In genomic region chr16:4290236-4290830, GRCh38 we compare ENCODE assay signal across 10 cellular contexts. TPM values are rescaled to one million over a fixed set of nuclear protein-coding genes. Genes with fewer than 3 reads are reported as not detected.
DNase-seq lines count a peak whose midpoint lies in the region; ATAC-seq, FAIRE-seq and TF ChIP-seq lines count a peak whose summit lies in the region.
"Had no signal": no experiment of that assay in that cellular context is flagged by ENCODE, and none has a peak within 500 bp of the region (broad histone marks: within the 10 kb centered on the region; RNA-seq: fewer than 3 reads in every experiment).

No MANE protein-coding gene starts in this region.

- WGBS in psoas muscle, 3 donors: 70 to 80% (median 77%) methylated on average over 7 to 8 of the region's 8 CpGs
- WGBS in pancreas, 2 donors: 84 to 85% methylated on average over 8 of the region's 8 CpGs

- intact Hi-C loops in psoas muscle (cut with DNase I): loop anchor here in 1 of 2 donors (10.0 kb wide), 1 partner anchor 114 kb away; no protein-coding TSS in a partner anchor
- intact Hi-C loops in pancreas (cut with DNase I): no loop called here

- H3K27ac ChIP-seq in psoas muscle (peak overlapping the region; percentile 72), Peyer's patch (peak overlapping the region in 2 of 4 donors; percentile 8 to 22), pancreas (no peak overlapping the region)

- no peaks in the 10 kb centered on the region for H3K9me3 Mint-ChIP-seq in endothelial cell (ENCODE audit: unreplicated experiment)
- H3K9me3 Mint-ChIP-seq: activated T-helper 1 cell treated with anti-CD3 and anti-CD28 coated beads, Interleukin-12 subunit alpha, Interleukin-12 subunit beta, Interleukin-2, Interleukin-4 antibody, amounts not matched to agents 30 ng/mL and 10 ng/mL and 1 ng/mL, durations not matched to agents 14 hours and 24 hours and 36 hours had no signal

- DNase-seq in GM04503 (ENCODE audit: low read depth) (peak; percentile 91), NCI-H2196 treated with DMSO at 0.1 percent for 48 hours (lab: John Stamatoyannopoulos, UW; ENCODE audit: unreplicated experiment) (peak; percentile 51), endothelial cell (ENCODE audit: low spot score) (no peak), psoas muscle (peak in 1 of 2 donors; percentile 69), Peyer's patch (no peak), pancreas (no peak), NCI-H446 treated with DMSO at 0.1 percent for 48 hours (lab: John Stamatoyannopoulos, UW) (no peak), DMS 273 (lab: John Stamatoyannopoulos, UW; ENCODE audit: unreplicated experiment) (no peak)
- DNase-seq: stimulated activated CD4-positive, alpha-beta T cell treated with anti-CD3 and anti-CD28 coated beads, Interleukin-15, amount 100 ng/mL, for 24 hours had no signal

- H3K27ac Mint-ChIP-seq in endothelial cell (ENCODE audit: unreplicated experiment): peak overlapping the region; percentile 48
- H3K27ac Mint-ChIP-seq: activated T-helper 1 cell treated with anti-CD3 and anti-CD28 coated beads, Interleukin-12 subunit alpha, Interleukin-12 subunit beta, Interleukin-2, Interleukin-4 antibody, amounts not matched to agents 30 ng/mL and 10 ng/mL and 1 ng/mL, durations not matched to agents 14 hours and 24 hours and 36 hours had no signal

- no peaks in the 10 kb centered on the region for H3K36me3 ChIP-seq in psoas muscle (ENCODE audit: insufficient read depth in 1 of 2, low read depth in 1 of 2)
- H3K36me3 ChIP-seq in Peyer's patch: no peaks in the 10 kb centered on the region
- H3K36me3 ChIP-seq in pancreas: no peaks in the 10 kb centered on the region

- TF ChIP-seq POLR2A in Peyer's patch (IDR thresholded peaks at IDR 0.05): no peak

- H3K4me3 ChIP-seq in psoas muscle (no peak overlapping the region), Peyer's patch (no peak overlapping the region), pancreas (no peak overlapping the region)

- H3K9me3 ChIP-seq in psoas muscle (no peaks in the 10 kb centered on the region), Peyer's patch (no peaks in the 10 kb centered on the region), pancreas (no peaks in the 10 kb centered on the region)

- H3K36me3 Mint-ChIP-seq in endothelial cell (ENCODE audit: low read depth, unreplicated experiment): no peaks in the 10 kb centered on the region

- H3K4me1 Mint-ChIP-seq in endothelial cell (ENCODE audit: unreplicated experiment): peaks cover 15% of the 10 kb centered on the region

- H3K27me3 Mint-ChIP-seq in endothelial cell (ENCODE audit: unreplicated experiment): peaks cover 6% of the 10 kb centered on the region

- H3K4me3 Mint-ChIP-seq in endothelial cell (ENCODE audit: unreplicated experiment): no peak overlapping the region
- H3K4me3 Mint-ChIP-seq: activated T-helper 1 cell treated with anti-CD3 and anti-CD28 coated beads, Interleukin-12 subunit alpha, Interleukin-12 subunit beta, Interleukin-2, Interleukin-4 antibody, amounts not matched to agents 30 ng/mL and 10 ng/mL and 1 ng/mL, durations not matched to agents 14 hours and 24 hours and 36 hours had no signal

- no peak for TF ChIP-seq CTCF in endothelial cell (IDR thresholded peaks at IDR 0.05; ENCODE audit: unreplicated experiment)
- TF ChIP-seq CTCF in psoas muscle (IDR thresholded peaks at IDR 0.05): no peak
- TF ChIP-seq CTCF in Peyer's patch (IDR thresholded peaks at IDR 0.05): peak in 1 of 6 experiments; percentile 7
- TF ChIP-seq CTCF in pancreas (IDR thresholded peaks at IDR 0.05): no peak

- ATAC-seq in psoas muscle (peak; percentile 77 to 80 (median 79)), pancreas (no peak)

- FAIRE-seq in pancreas (lab: Jason Lieb, UNC): no peak

- no peaks in the 10 kb centered on the region for H3K27me3 ChIP-seq in psoas muscle (ENCODE audit: insufficient read depth in 3 of 3, low read length in 2 of 3)
- H3K27me3 ChIP-seq in Peyer's patch: no peaks in the 10 kb centered on the region
- no peaks in the 10 kb centered on the region for H3K27me3 ChIP-seq in pancreas

- H3K4me1 ChIP-seq in psoas muscle (peaks cover 57% of the 10 kb centered on the region), Peyer's patch (peaks cover 0 to 20% (median 3%) of the 10 kb centered on the region in 4 donors), pancreas (peaks cover 0 to 3% (median 0%) of the 10 kb centered on the region in 3 donors)

RNA-seq across cellular contexts. Expression of gene TFAP4, which starts 17.5 kb away (rescaled TPM):
- 6.2 TPM for total RNA-seq in endothelial cell (ENCODE audit: unreplicated experiment)
- 1 to 10 TPM; 3.8 to 5.7 (median 4.5) TPM for total RNA-seq in psoas muscle
- 1 to 10 TPM; 3.0 to 8.2 (median 7.0) TPM for polyA plus RNA-seq in psoas muscle
- total RNA-seq in Peyer's patch: 10 to 100 TPM in 1 of 4 donors, 1 to 10 TPM in 3; 7.5 to 20.6 (median 8.9) TPM
- total RNA-seq in pancreas: 10 to 100 TPM in 4 of 6 donors, 1 to 10 TPM in 2; 8.6 to 17.9 (median 12.9) TPM
- polyA plus RNA-seq in pancreas: 10 to 100 TPM in 1 of 2 donors, 1 to 10 TPM in 1; 6.1 to 10.7 TPM

RNA-seq across cellular contexts. Expression of gene GLIS2, which starts 25.5 kb away (rescaled TPM):
- total RNA-seq in endothelial cell (ENCODE audit: unreplicated experiment) (1.6 TPM), psoas muscle (1 to 10 TPM; 1.7 to 3.3 (median 2.4) TPM), Peyer's patch (1 to 10 TPM in 3 of 4 donors, under 1 TPM in 1; 0.35 to 3.3 (median 1.7) TPM), pancreas (10 to 100 TPM in 4 of 6 donors, 1 to 10 TPM in 2; 5.5 to 14.9 (median 10.9) TPM)
- polyA plus RNA-seq in psoas muscle (1 to 10 TPM in 2 of 3 donors, under 1 TPM in 1; 0.96 to 1.3 (median 1.0) TPM), pancreas (10 to 100 TPM in 1 of 2 donors, 1 to 10 TPM in 1; 7.3 to 15.1 TPM)

RNA-seq across cellular contexts. Expression of gene SRL, which starts 48.5 kb away (rescaled TPM):
- 0.26 TPM for total RNA-seq in endothelial cell (ENCODE audit: unreplicated experiment)
- 100 to 1,000 TPM; 305 to 552 (median 476) TPM for total RNA-seq in psoas muscle
- polyA plus RNA-seq in psoas muscle: 100 to 1,000 TPM; 196 to 276 (median 206) TPM
- total RNA-seq in Peyer's patch: 1 to 10 TPM in 1 of 4 donors, under 1 TPM in 3; 0.35 to 1.7 (median 0.63) TPM
- total RNA-seq in pancreas: under 1 TPM; 0.12 to 0.24 (median 0.19) TPM
- polyA plus RNA-seq in pancreas: under 1 TPM; 0.40 to 0.42 TPM
- total RNA-seq: activated T-helper 1 cell treated with anti-CD3 and anti-CD28 coated beads, Interleukin-12 subunit alpha, Interleukin-12 subunit beta, Interleukin-2, Interleukin-4 antibody, amounts not matched to agents 30 ng/mL and 10 ng/mL and 1 ng/mL, durations not matched to agents 14 hours and 24 hours and 36 hours had no signal

Comparison
In these comparisons a context has a peak if more than half of its experiments do, and no peak if none do; other contexts are left out.
1. DNase-seq: peak in GM04503 (single experiment) and NCI-H2196 treated with DMSO at 0.1 percent for 48 hours (single experiment); none in endothelial cell (single experiment), Peyer's patch (0 of 3), pancreas (0 of 6), NCI-H446 treated with DMSO at 0.1 percent for 48 hours (single experiment) and DMS 273 (single experiment).
2. ATAC-seq: peak in psoas muscle (4 of 4); none in pancreas (0 of 4).
3. RNA of gene SRL, which starts 48.5 kb away (total RNA-seq): 305 to 552 TPM in psoas muscle; 0.35 to 1.7 TPM in Peyer's patch, 0.26 TPM in endothelial cell (single experiment) and 0.12 to 0.24 TPM in pancreas; every median in the first group is over 100 times any median in the second.